22 cellular contexts compared by ENCODE assay signal in genomic region chr1:241513378-241513777, GRCh38. TPM values are rescaled to one million over a fixed set of nuclear protein-coding genes. Genes with fewer than 3 reads are reported as not detected.
"Had no signal": no experiment of that assay in that cellular context is flagged by ENCODE, and none has a peak within 500 bp of the region (broad histone marks: within the 10 kb centered on the region; RNA-seq: fewer than 3 reads in every experiment).

No MANE protein-coding gene starts in this region.

- H3K27me3 ChIP-seq: testis, upper lobe of left lung had no signal

- DNase-seq: activated CD4-positive, alpha-beta T cell treated with anti-CD3 and anti-CD28 coated beads, Interleukin-2, amount 10 ng/mL, durations not matched to agents 24 days and 14 days; activated CD4-positive, CD25-positive, alpha-beta regulatory T cell; activated CD8-positive, alpha-beta memory T cell treated with anti-CD3 and anti-CD28 coated beads, Interleukin-2, amount 50 U/mL, for 48 hours; activated effector memory CD4-positive, alpha-beta T cell treated with Interleukin-2 at 50 U/mL for 16 hours; activated naive CD4-positive, alpha-beta T cell treated with anti-CD3 and anti-CD28 coated beads, Interleukin-2, amount 10 ng/mL, durations not matched to agents 7 days and 5 days; activated naive CD8-positive, alpha-beta T cell treated with anti-CD3 and anti-CD28 coated beads, Interleukin-2, amount 50 U/mL, for 24 hours; activated T-cell treated with anti-CD3 and anti-CD28 coated beads, Interleukin-2, amount 50 U/mL, for 48 hours; aorta; cerebellar nuclear complex; cortex of kidney; effector CD4-positive, alpha-beta T cell; head of caudate nucleus; left ventricle myocardium superior; nephron progenitor cell; nucleus accumbens; stimulated activated CD4-positive, alpha-beta T cell treated with anti-CD3 and anti-CD28 coated beads, Interleukin-4, amount 100 ng/mL, for 24 hours; testis; upper lobe of left lung had no signal

- FAIRE-seq: bronchial epithelial cell had no signal

- H3K27me3 Mint-ChIP-seq: activated CD4-positive, alpha-beta T cell treated with anti-CD3 and anti-CD28 coated beads, Interleukin-2, amount 10 ng/mL, durations not matched to agents 24 days and 14 days; activated naive CD4-positive, alpha-beta T cell treated with anti-CD3 and anti-CD28 coated beads, Interleukin-2, amount 10 ng/mL, durations not matched to agents 7 days and 5 days; activated naive CD8-positive, alpha-beta T cell treated with anti-CD3 and anti-CD28 coated beads, Interleukin-2, amount 50 U/mL, for 24 hours; stimulated activated memory B cell treated with anti-CD40 and anti-IgM and Interleukin-4, amounts not matched to agents 10 μg/mL and 1 μg/mL and 100 μg/mL, for 72 hours had no signal

- H3K27ac Mint-ChIP-seq: activated CD4-positive, alpha-beta T cell treated with anti-CD3 and anti-CD28 coated beads, Interleukin-2, amount 10 ng/mL, durations not matched to agents 24 days and 14 days; activated naive CD4-positive, alpha-beta T cell treated with anti-CD3 and anti-CD28 coated beads, Interleukin-2, amount 10 ng/mL, durations not matched to agents 7 days and 5 days; activated naive CD8-positive, alpha-beta T cell treated with anti-CD3 and anti-CD28 coated beads, Interleukin-2, amount 50 U/mL, for 24 hours; nephron progenitor cell; stimulated activated memory B cell treated with anti-CD40 and anti-IgM and Interleukin-4, amounts not matched to agents 10 μg/mL and 1 μg/mL and 100 μg/mL, for 72 hours had no signal

- H3K9me3 Mint-ChIP-seq: activated CD4-positive, alpha-beta T cell treated with anti-CD3 and anti-CD28 coated beads, Interleukin-2, amount 10 ng/mL, durations not matched to agents 24 days and 14 days; activated naive CD4-positive, alpha-beta T cell treated with anti-CD3 and anti-CD28 coated beads, Interleukin-2, amount 10 ng/mL, durations not matched to agents 7 days and 5 days; activated naive CD8-positive, alpha-beta T cell treated with anti-CD3 and anti-CD28 coated beads, Interleukin-2, amount 50 U/mL, for 24 hours; nephron progenitor cell; stimulated activated memory B cell treated with anti-CD40 and anti-IgM and Interleukin-4, amounts not matched to agents 10 μg/mL and 1 μg/mL and 100 μg/mL, for 72 hours had no signal

- H3K27ac ChIP-seq: testis, upper lobe of left lung had no signal

- H3K9me3 ChIP-seq: testis, upper lobe of left lung had no signal

- H3K4me3 ChIP-seq: smooth muscle cell, testis, upper lobe of left lung had no signal

- ATAC-seq: activated naive CD8-positive, alpha-beta T cell treated with anti-CD3 and anti-CD28 coated beads, Interleukin-2, amount 50 U/mL, for 24 hours; left ventricle myocardium superior; sciatic nerve; stimulated activated memory B cell treated with anti-CD40 and anti-IgM and Interleukin-4, amounts not matched to agents 10 μg/mL and 1 μg/mL and 100 μg/mL, for 72 hours had no signal

- H3K4me3 Mint-ChIP-seq: activated CD4-positive, alpha-beta T cell treated with anti-CD3 and anti-CD28 coated beads, Interleukin-2, amount 10 ng/mL, durations not matched to agents 24 days and 14 days; activated naive CD4-positive, alpha-beta T cell treated with anti-CD3 and anti-CD28 coated beads, Interleukin-2, amount 10 ng/mL, durations not matched to agents 7 days and 5 days; activated naive CD8-positive, alpha-beta T cell treated with anti-CD3 and anti-CD28 coated beads, Interleukin-2, amount 50 U/mL, for 24 hours; nephron progenitor cell; stimulated activated memory B cell treated with anti-CD40 and anti-IgM and Interleukin-4, amounts not matched to agents 10 μg/mL and 1 μg/mL and 100 μg/mL, for 72 hours had no signal

RNA-seq across cellular contexts. Expression of gene KMO, which starts 18.8 kb away (rescaled TPM):
- total RNA-seq: activated CD4-positive, alpha-beta T cell treated with anti-CD3 and anti-CD28 coated beads, Interleukin-2, amount 10 ng/mL, durations not matched to agents 24 days and 14 days; bronchial epithelial cell had no signal
